1 cellular context compared by ENCODE assay signal in the genomic region with DNA sequence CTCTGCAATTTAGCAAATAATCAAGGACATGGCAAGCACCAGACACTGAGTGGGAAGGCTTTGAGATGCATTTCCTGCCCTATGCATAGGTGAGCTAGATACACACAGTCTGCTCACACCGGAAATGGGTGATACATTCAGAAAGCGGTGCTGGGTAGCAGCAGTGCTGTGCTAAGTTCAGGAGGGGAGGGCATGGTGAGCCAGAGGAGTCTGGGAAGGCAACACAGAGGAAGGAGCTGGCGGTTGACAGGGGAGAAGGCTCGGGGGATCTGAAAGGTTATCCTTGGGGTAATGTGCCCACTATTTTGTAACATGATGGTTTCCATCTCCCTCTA.
TF ChIP-seq lines count a peak whose summit lies in the region.

No MANE protein-coding gene starts in this region.

TF ChIP-seq in GM12878, 131 proteins besides CTCF, POLR2A, EP300 and RAD21 (continued from another document):
- TF ChIP-seq, protein P1, sequence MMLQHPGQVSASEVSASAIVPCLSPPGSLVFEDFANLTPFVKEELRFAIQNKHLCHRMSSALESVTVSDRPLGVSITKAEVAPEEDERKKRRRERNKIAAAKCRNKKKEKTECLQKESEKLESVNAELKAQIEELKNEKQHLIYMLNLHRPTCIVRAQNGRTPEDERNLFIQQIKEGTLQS (IDR thresholded peaks at IDR 0.05; ENCODE audit: borderline replicate concordance, extremely low read depth, low read depth, low read length) = no peak
- TF ChIP-seq ESRRA (IDR thresholded peaks at IDR 0.05; ENCODE audit: low read length) (no peak), POU2F2 (IDR thresholded peaks at IDR 0.05; ENCODE audit: borderline replicate concordance, low read depth, low read length) (peak; percentile 65; the same call in 1 of the 3 replicates), LARP7 (IDR thresholded peaks at IDR 0.05) (no peak), CHD4 (IDR thresholded peaks at IDR 0.05) (no peak), RELA (IDR thresholded peaks at IDR 0.05; ENCODE audit: borderline replicate concordance, partially characterized antibody) (no peak), BRCA1 (IDR thresholded peaks at IDR 0.05; ENCODE audit: low read depth, low read length) (no peak), PML (IDR thresholded peaks at IDR 0.05; ENCODE audit: low read length) (no peak), MYB (IDR thresholded peaks at IDR 0.05; ENCODE audit: borderline replicate concordance, low read depth, low read length) (no peak), SMARCA5 (IDR thresholded peaks at IDR 0.05) (no peak), YY1 (IDR thresholded peaks at IDR 0.05; ENCODE audit: low read depth, low read length) (no peak)
- TF ChIP-seq, protein P2, sequence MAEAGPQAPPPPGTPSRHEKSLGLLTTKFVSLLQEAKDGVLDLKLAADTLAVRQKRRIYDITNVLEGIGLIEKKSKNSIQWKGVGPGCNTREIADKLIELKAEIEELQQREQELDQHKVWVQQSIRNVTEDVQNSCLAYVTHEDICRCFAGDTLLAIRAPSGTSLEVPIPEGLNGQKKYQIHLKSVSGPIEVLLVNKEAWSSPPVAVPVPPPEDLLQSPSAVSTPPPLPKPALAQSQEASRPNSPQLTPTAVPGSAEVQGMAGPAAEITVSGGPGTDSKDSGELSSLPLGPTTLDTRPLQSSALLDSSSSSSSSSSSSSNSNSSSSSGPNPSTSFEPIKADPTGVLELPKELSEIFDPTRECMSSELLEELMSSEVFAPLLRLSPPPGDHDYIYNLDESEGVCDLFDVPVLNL (IDR thresholded peaks at IDR 0.05; ENCODE audit: low read depth, low read length) = no peak
- TF ChIP-seq, protein P3, sequence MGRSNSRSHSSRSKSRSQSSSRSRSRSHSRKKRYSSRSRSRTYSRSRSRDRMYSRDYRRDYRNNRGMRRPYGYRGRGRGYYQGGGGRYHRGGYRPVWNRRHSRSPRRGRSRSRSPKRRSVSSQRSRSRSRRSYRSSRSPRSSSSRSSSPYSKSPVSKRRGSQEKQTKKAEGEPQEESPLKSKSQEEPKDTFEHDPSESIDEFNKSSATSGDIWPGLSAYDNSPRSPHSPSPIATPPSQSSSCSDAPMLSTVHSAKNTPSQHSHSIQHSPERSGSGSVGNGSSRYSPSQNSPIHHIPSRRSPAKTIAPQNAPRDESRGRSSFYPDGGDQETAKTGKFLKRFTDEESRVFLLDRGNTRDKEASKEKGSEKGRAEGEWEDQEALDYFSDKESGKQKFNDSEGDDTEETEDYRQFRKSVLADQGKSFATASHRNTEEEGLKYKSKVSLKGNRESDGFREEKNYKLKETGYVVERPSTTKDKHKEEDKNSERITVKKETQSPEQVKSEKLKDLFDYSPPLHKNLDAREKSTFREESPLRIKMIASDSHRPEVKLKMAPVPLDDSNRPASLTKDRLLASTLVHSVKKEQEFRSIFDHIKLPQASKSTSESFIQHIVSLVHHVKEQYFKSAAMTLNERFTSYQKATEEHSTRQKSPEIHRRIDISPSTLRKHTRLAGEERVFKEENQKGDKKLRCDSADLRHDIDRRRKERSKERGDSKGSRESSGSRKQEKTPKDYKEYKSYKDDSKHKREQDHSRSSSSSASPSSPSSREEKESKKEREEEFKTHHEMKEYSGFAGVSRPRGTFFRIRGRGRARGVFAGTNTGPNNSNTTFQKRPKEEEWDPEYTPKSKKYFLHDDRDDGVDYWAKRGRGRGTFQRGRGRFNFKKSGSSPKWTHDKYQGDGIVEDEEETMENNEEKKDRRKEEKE (IDR thresholded peaks at IDR 0.05) = no peak
- TF ChIP-seq, protein P4, sequence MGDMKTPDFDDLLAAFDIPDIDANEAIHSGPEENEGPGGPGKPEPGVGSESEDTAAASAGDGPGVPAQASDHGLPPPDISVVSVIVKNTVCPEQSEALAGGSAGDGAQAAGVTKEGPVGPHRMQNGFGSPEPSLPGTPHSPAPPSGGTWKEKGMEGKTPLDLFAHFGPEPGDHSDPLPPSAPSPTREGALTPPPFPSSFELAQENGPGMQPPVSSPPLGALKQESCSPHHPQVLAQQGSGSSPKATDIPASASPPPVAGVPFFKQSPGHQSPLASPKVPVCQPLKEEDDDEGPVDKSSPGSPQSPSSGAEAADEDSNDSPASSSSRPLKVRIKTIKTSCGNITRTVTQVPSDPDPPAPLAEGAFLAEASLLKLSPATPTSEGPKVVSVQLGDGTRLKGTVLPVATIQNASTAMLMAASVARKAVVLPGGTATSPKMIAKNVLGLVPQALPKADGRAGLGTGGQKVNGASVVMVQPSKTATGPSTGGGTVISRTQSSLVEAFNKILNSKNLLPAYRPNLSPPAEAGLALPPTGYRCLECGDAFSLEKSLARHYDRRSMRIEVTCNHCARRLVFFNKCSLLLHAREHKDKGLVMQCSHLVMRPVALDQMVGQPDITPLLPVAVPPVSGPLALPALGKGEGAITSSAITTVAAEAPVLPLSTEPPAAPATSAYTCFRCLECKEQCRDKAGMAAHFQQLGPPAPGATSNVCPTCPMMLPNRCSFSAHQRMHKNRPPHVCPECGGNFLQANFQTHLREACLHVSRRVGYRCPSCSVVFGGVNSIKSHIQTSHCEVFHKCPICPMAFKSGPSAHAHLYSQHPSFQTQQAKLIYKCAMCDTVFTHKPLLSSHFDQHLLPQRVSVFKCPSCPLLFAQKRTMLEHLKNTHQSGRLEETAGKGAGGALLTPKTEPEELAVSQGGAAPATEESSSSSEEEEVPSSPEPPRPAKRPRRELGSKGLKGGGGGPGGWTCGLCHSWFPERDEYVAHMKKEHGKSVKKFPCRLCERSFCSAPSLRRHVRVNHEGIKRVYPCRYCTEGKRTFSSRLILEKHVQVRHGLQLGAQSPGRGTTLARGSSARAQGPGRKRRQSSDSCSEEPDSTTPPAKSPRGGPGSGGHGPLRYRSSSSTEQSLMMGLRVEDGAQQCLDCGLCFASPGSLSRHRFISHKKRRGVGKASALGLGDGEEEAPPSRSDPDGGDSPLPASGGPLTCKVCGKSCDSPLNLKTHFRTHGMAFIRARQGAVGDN (IDR thresholded peaks at IDR 0.05) = peak; percentile 33; the same call in 1 of the 2 replicates
- TF ChIP-seq, protein P5, sequence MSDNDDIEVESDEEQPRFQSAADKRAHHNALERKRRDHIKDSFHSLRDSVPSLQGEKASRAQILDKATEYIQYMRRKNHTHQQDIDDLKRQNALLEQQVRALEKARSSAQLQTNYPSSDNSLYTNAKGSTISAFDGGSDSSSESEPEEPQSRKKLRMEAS (IDR thresholded peaks at IDR 0.05; ENCODE audit: low read depth, low read length) = no peak
- TF ChIP-seq, protein P6, sequence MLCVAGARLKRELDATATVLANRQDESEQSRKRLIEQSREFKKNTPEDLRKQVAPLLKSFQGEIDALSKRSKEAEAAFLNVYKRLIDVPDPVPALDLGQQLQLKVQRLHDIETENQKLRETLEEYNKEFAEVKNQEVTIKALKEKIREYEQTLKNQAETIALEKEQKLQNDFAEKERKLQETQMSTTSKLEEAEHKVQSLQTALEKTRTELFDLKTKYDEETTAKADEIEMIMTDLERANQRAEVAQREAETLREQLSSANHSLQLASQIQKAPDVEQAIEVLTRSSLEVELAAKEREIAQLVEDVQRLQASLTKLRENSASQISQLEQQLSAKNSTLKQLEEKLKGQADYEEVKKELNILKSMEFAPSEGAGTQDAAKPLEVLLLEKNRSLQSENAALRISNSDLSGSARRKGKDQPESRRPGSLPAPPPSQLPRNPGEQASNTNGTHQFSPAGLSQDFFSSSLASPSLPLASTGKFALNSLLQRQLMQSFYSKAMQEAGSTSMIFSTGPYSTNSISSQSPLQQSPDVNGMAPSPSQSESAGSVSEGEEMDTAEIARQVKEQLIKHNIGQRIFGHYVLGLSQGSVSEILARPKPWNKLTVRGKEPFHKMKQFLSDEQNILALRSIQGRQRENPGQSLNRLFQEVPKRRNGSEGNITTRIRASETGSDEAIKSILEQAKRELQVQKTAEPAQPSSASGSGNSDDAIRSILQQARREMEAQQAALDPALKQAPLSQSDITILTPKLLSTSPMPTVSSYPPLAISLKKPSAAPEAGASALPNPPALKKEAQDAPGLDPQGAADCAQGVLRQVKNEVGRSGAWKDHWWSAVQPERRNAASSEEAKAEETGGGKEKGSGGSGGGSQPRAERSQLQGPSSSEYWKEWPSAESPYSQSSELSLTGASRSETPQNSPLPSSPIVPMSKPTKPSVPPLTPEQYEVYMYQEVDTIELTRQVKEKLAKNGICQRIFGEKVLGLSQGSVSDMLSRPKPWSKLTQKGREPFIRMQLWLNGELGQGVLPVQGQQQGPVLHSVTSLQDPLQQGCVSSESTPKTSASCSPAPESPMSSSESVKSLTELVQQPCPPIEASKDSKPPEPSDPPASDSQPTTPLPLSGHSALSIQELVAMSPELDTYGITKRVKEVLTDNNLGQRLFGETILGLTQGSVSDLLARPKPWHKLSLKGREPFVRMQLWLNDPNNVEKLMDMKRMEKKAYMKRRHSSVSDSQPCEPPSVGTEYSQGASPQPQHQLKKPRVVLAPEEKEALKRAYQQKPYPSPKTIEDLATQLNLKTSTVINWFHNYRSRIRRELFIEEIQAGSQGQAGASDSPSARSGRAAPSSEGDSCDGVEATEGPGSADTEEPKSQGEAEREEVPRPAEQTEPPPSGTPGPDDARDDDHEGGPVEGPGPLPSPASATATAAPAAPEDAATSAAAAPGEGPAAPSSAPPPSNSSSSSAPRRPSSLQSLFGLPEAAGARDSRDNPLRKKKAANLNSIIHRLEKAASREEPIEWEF (IDR thresholded peaks at IDR 0.05; ENCODE audit: insufficient replicate concordance, low read depth, low read length) = no peak
TF ChIP-seq in GM12878: peak in this region for 3.
